Comparison of ENCODE assay signal across 9 cellular contexts in genomic region chr3:189630667-189631372, GRCh38. TPM values are rescaled to one million over a fixed set of nuclear protein-coding genes. Genes with fewer than 3 reads are reported as not detected.
A peak's percentile ranks its signal among the peaks of the same experiment; 100 is the strongest.
DNase-seq lines count a peak whose midpoint lies in the region; ATAC-seq and TF ChIP-seq lines count a peak whose summit lies in the region.
"Had no signal": no experiment of that assay in that cellular context is flagged by ENCODE, and none has a peak within 500 bp of the region (broad histone marks: within the 10 kb centered on the region; RNA-seq: fewer than 3 reads in every experiment).

No MANE protein-coding gene starts in this region.

- H2AFZ ChIP-seq in osteoblast (ENCODE audit: low read length): peak overlapping the region; percentile 92

- no peaks in the 10 kb centered on the region for H3K27me3 ChIP-seq in osteoblast (ENCODE audit: insufficient read depth, low read length)

- peak overlapping the region in 1 of 2 donors; percentile 47 for H3K27ac Mint-ChIP-seq in T-cell

- TF ChIP-seq CTCF in osteoblast (IDR thresholded peaks at IDR 0.05; ENCODE audit: extremely low read depth, low read depth, low read length): no peak

- H3K4me2 ChIP-seq in osteoblast (ENCODE audit: insufficient read depth, low read length): peak overlapping the region; percentile 85

- POLR2A ChIA-PET in T-cell (lab: Charles Lee): interaction anchor here (0.6 kb wide), 3 partner anchors 585 to 1317 kb away, joined by 4 read pairs; no protein-coding TSS in a partner anchor

- peak overlapping the region; percentile 69 for H3K27ac ChIP-seq in osteoblast (ENCODE audit: low read depth, low read length)

- H3K9me3 Mint-ChIP-seq in T-cell: no peaks in the 10 kb centered on the region

- DNase-seq in T-cell: no peak
- DNase-seq in osteoblast (ENCODE audit: insufficient read length, low spot score, missing footprints): peak; percentile 4
- DNase-seq in stimulated activated CD4-positive, alpha-beta T cell treated with anti-CD3 and anti-CD28 coated beads, Interleukin-1b, Interleukin-23, amount 100 ng/mL, for 48 hours: no peak
- DNase-seq in AG08396 (ENCODE audit: low spot score): no peak
- DNase-seq in stimulated activated CD4-positive, alpha-beta T cell treated with anti-CD3 and anti-CD28 coated beads, Interleukin-4, amount 100 ng/mL, for 1 hour: no peak

- ATAC-seq in GM19035 (IDR thresholded peaks at IDR 0.05; ENCODE audit: unreplicated experiment) (peak; percentile 70), HG02943 (IDR thresholded peaks at IDR 0.05; ENCODE audit: low read depth, unreplicated experiment) (peak; percentile 52), T-cell (replicated peaks in 1 of 4) (peak in 1 of 4 experiments; percentile 43), GM19328 (IDR thresholded peaks at IDR 0.05; ENCODE audit: unreplicated experiment) (no peak)
- ATAC-seq: K562 had no signal

- H3K36me3 Mint-ChIP-seq in T-cell: no peaks in the 10 kb centered on the region

- no peaks in the 10 kb centered on the region for H3K36me3 ChIP-seq in osteoblast (ENCODE audit: insufficient read depth, low read length)

- H3K9me3 ChIP-seq in osteoblast (ENCODE audit: low read depth, low read length): no peaks in the 10 kb centered on the region

- no peaks in the 10 kb centered on the region for H3K79me2 ChIP-seq in osteoblast (ENCODE audit: insufficient read depth, low read length)

- no peaks in the 10 kb centered on the region for H4K20me1 ChIP-seq in osteoblast (ENCODE audit: insufficient read depth, low read length)

- H3K27me3 Mint-ChIP-seq in T-cell: no peaks in the 10 kb centered on the region

- CTCF ChIA-PET in T-cell (lab: Charles Lee): interaction anchor here (0.6 to 0.8 kb wide), 3 partner anchors 10 to 358 kb away, joined by 3 to 4 read pairs (median 4); no protein-coding TSS in a partner anchor

- H3K4me3 Mint-ChIP-seq in T-cell: peak overlapping the region in 2 of 3 donors; percentile 31 to 60

- peaks cover 13% of the 10 kb centered on the region for H3K4me1 ChIP-seq in osteoblast (ENCODE audit: insufficient read depth, low read length)

- H3K4me3 ChIP-seq in osteoblast (ENCODE audit: insufficient read depth, low read length): peak overlapping the region; percentile 69
- H3K4me3 ChIP-seq: K562 had no signal

- H3K4me1 Mint-ChIP-seq in T-cell: peaks cover 17 to 22% (median 18%) of the 10 kb centered on the region in 3 donors

RNA-seq across cellular contexts. Expression of gene TP63, which starts 0.4 kb away (rescaled TPM):
- total RNA-seq in T-cell (under 1 TPM in 4 of 5 donors, not detected in 1; 0.35 to 0.75 (median 0.62) TPM), osteoblast (1.8 and 2.4 TPM in 2 replicates)
